In the genomic region with DNA sequence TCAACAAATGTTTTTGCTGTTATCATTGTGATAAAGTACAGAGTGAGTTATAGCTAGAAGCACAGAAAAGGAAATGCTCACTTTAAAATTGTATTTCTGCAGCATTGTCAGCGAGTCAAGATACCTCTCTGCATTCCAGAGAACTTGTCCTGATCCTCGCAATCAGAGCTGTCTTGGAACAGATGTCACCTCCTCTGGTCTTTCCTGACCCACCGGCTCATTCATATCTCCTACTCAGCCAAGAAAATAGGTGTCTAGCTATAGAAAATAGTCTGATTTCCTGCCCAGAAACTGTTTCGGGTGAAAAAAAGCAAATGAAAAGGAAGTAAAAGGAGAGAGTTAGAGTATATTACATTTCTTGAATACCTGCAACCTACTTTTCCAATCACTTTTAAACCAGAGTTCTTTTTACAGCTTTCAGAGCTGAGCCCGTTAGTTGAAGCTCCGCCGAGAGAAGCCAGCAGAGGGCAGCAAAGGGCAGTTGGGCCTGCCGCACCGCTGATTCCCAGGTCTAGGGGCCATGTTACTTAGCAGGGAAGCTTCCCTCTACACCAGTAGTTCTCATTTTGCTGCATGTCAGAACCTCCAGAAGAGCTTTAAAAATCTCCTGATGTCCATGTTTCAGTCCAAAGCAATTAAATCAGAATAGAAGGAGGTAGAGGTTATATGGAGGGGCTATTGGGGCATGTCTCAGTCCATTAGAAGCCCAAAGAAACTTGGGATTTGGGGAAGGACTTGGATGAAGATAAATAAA, we compare ENCODE assay signal across 8 cellular contexts.
A peak's percentile ranks its signal among the peaks of the same experiment; 100 is the strongest.
DNase-seq lines count a peak whose midpoint lies in the region; ATAC-seq and TF ChIP-seq lines count a peak whose summit lies in the region.

No MANE protein-coding gene starts in this region.

- H3K27ac Mint-ChIP-seq in immature natural killer cell: peak overlapping the region in 1 of 6 donors; percentile 23

- peaks cover 21 to 58% of the 10 kb centered on the region in 2 donors for H3K4me1 Mint-ChIP-seq in immature natural killer cell

- no peaks in the 10 kb centered on the region for H3K9me3 Mint-ChIP-seq in immature natural killer cell

- no peaks in the 10 kb centered on the region for H3K9me2 ChIP-seq in PC-3 (replicated peaks; ENCODE audit: low read length)

- no peaks in the 10 kb centered on the region for H3F3A ChIP-seq in PC-3 (ENCODE audit: low read length, unreplicated experiment)

- no peaks in the 10 kb centered on the region for H3K36me3 Mint-ChIP-seq in immature natural killer cell

- H3K27me3 ChIP-seq in PC-3 (ENCODE audit: low read length): no peaks in the 10 kb centered on the region

- peaks cover 0 to 22% (median 7%) of the 10 kb centered on the region in 3 donors for H3K27me3 Mint-ChIP-seq in immature natural killer cell (ENCODE audit: low read depth in 3 of 3)

- no peaks in the 10 kb centered on the region for H3K36me3 ChIP-seq in PC-3 (ENCODE audit: low read depth, low read length)

- BruUV-seq in PC-3 (replicated peaks; lab: Mats Ljungman, UMichigan): no TSS peak

- H3K9ac ChIP-seq in PC-3 (ENCODE audit: low read length): no peak overlapping the region

- DNase-seq in Daoy (ENCODE audit: low read depth) (peak; percentile 38), PC-3 (peak; percentile 77), astrocyte of the cerebellum (ENCODE audit: low read depth) (peak; percentile 16), immature natural killer cell (peak; percentile 46 to 53 (median 52)), NCI-H446 treated with DMSO at 0.1 percent for 48 hours (lab: John Stamatoyannopoulos, UW) (no peak)
- DNase-seq in stimulated activated CD4-positive, alpha-beta T cell treated with anti-CD3 and anti-CD28 coated beads, Interleukin-12 subunit alpha, Interleukin-12 subunit beta, amount 100 ng/mL, for 48 hours (ENCODE audit: low read depth in 2 of 3, low spot score in 1 of 3): peak in 2 of 3 donors; percentile 47 to 59

- no peaks in the 10 kb centered on the region for H3K9me3 ChIP-seq in PC-3 (ENCODE audit: low read length)

- CTCF ChIA-PET in PC-3 (lab: Charles Lee): interaction anchor here (0.6 to 1.4 kb wide), 5 partner anchors 18 to 494 kb away, joined by 3 to 6 read pairs (median 4); no protein-coding TSS in a partner anchor

- intact Hi-C loops in PC-3 (cut with micrococcal nuclease): loop anchor here (5.0 kb wide), 2 partner anchors 153 to 313 kb away; no protein-coding TSS in a partner anchor

- ATAC-seq in GM19452 (IDR thresholded peaks at IDR 0.05; ENCODE audit: unreplicated experiment) (peak; percentile 73), HG03354 (IDR thresholded peaks at IDR 0.05; ENCODE audit: poor library complexity, severe bottlenecking, unreplicated experiment) (peak; percentile 74), PC-3 (peak; percentile 29; the same call in 1 of the 2 replicates)

- no peaks in the 10 kb centered on the region for H3K79me2 ChIP-seq in PC-3 (ENCODE audit: low read length)

- H3K4me3 ChIP-seq in PC-3 (ENCODE audit: low read length) (no peak overlapping the region), astrocyte of the cerebellum (ENCODE audit: low read depth, low read length) (no peak overlapping the region)

- no peak overlapping the region for H2AFZ ChIP-seq in PC-3 (ENCODE audit: low read length)

- H3K27ac ChIP-seq in PC-3 (ENCODE audit: low read length): no peak overlapping the region

- TF ChIP-seq CTCF in PC-3 (conservative IDR thresholded peaks at IDR 0.05; ENCODE audit: low read depth, low read length) (peak; percentile 95), astrocyte of the cerebellum (IDR thresholded peaks at IDR 0.05; ENCODE audit: low read depth, low read length, missing control alignments) (peak; percentile 93)

- no peak overlapping the region for H3K4me2 ChIP-seq in PC-3 (ENCODE audit: low read length)

- in situ Hi-C loops in astrocyte of the cerebellum (cut with HindIII; ENCODE audit: low sequenced_read_pairs): loop anchor here (10.0 kb wide), 1 partner anchor 416 kb away; no protein-coding TSS in a partner anchor

- H3K4me3 Mint-ChIP-seq in immature natural killer cell: peak overlapping the region in 4 of 5 donors; percentile 14 to 64 (median 32)

- no peaks in the 10 kb centered on the region for H4K20me1 ChIP-seq in PC-3 (ENCODE audit: low read length)

- POLR2A ChIA-PET in PC-3 (lab: Charles Lee; ENCODE audit: unreplicated experiment): no interaction called here

- H3K4me1 ChIP-seq in PC-3 (ENCODE audit: insufficient read depth, low read length): peaks cover 37% of the 10 kb centered on the region
